In genomic region chr16:75025766-75026165, GRCh38 we compare ENCODE assay signal across 11 cellular contexts. TPM values are rescaled to one million over a fixed set of nuclear protein-coding genes. Genes with fewer than 3 reads are reported as not detected.
DNase-seq lines count a peak whose midpoint lies in the region; ATAC-seq and TF ChIP-seq lines count a peak whose summit lies in the region.
"Had no signal": no experiment of that assay in that cellular context is flagged by ENCODE, and none has a peak within 500 bp of the region (broad histone marks: within the 10 kb centered on the region; RNA-seq: fewer than 3 reads in every experiment).

No MANE protein-coding gene starts in this region.

- CTCF ChIA-PET in CD4-positive, alpha-beta T cell (lab: Charles Lee): interaction anchor here (0.6 to 1.4 kb wide), 2 partner anchors 18 to 85 kb away, joined by 3 to 4 read pairs; no protein-coding TSS in a partner anchor
- CTCF ChIA-PET in Panc1 (lab: Charles Lee): interaction anchor here (0.6 kb wide), 2 partner anchors 41 to 85 kb away, joined by 3 to 17 read pairs; partner anchors contain the start of gene WDR59

- H3K27me3 Mint-ChIP-seq in CD4-positive, alpha-beta T cell: no peaks in the 10 kb centered on the region
- no peaks in the 10 kb centered on the region for H3K27me3 Mint-ChIP-seq in progenitor cell of endocrine pancreas
- H3K27me3 Mint-ChIP-seq: activated CD4-positive, alpha-beta T cell treated with anti-CD3 and anti-CD28 coated beads, Interleukin-2, amount 10 ng/mL, durations not matched to agents 7 days and 5 days had no signal

- no peak overlapping the region for H3K27ac ChIP-seq in CD4-positive, alpha-beta T cell (ENCODE audit: low read depth, low read length)
- H3K27ac ChIP-seq in Panc1 (ENCODE audit: low read length) (peak overlapping the region; percentile 90), esophagus squamous epithelium (peak overlapping the region; percentile 44 to 89 (median 76))
- H3K27ac ChIP-seq: C4-2B had no signal

- in situ Hi-C loops in Panc1 (cut with HindIII; ENCODE audit: low pct_unique_long_range_greater_than_20kb, low sequenced_read_pairs): no loop called here

- no peak for DNase-seq in CD4-positive, alpha-beta T cell
- DNase-seq in Panc1 (ENCODE audit: low read depth, low spot score): no peak
- no peak for DNase-seq in esophagus squamous epithelium (lab: John Stamatoyannopoulos, UW)
- DNase-seq in progenitor cell of endocrine pancreas (ENCODE audit: low spot score, unreplicated experiment): no peak
- DNase-seq in NOMO-1 (lab: John Stamatoyannopoulos, UW; ENCODE audit: unreplicated experiment in 2 of 2): no peak
- DNase-seq in GM19238 (ENCODE audit: insufficient read length, low spot score): no peak
- DNase-seq in COR-L47 (lab: John Stamatoyannopoulos, UW): no peak
- DNase-seq in SKM-1 (lab: John Stamatoyannopoulos, UW; ENCODE audit: unreplicated experiment): no peak
- DNase-seq: activated CD4-positive, alpha-beta T cell treated with anti-CD3 and anti-CD28 coated beads, Interleukin-2, amount 10 ng/mL, durations not matched to agents 7 days and 5 days; activated naive CD4-positive, alpha-beta T cell treated with Interleukin-2 at 50 U/mL for 16 hours had no signal

- H3K4me3 Mint-ChIP-seq in CD4-positive, alpha-beta T cell: no peak overlapping the region
- H3K4me3 Mint-ChIP-seq in progenitor cell of endocrine pancreas (ENCODE audit: low read depth): no peak overlapping the region
- H3K4me3 Mint-ChIP-seq: activated CD4-positive, alpha-beta T cell treated with anti-CD3 and anti-CD28 coated beads, Interleukin-2, amount 10 ng/mL, durations not matched to agents 7 days and 5 days had no signal

- H3K4me3 ChIP-seq in Panc1 (ENCODE audit: low read depth in 2 of 2, low read length in 2 of 2) (peak overlapping the region in 1 of 2 experiments; percentile 23; a peak in 1 of 4 replicates), esophagus squamous epithelium (no peak overlapping the region)

- H3K9me3 Mint-ChIP-seq in CD4-positive, alpha-beta T cell: peaks cover 3% of the 10 kb centered on the region
- peaks cover 14% of the 10 kb centered on the region for H3K9me3 Mint-ChIP-seq in progenitor cell of endocrine pancreas (ENCODE audit: low read depth)

- H3K27me3 ChIP-seq in CD4-positive, alpha-beta T cell (ENCODE audit: control insufficient read depth, insufficient read depth, low read length): no peaks in the 10 kb centered on the region
- H3K27me3 ChIP-seq in Panc1 (ENCODE audit: control insufficient read depth, insufficient read depth, low read length) (no peaks in the 10 kb centered on the region), esophagus squamous epithelium (no peaks in the 10 kb centered on the region)

- no peaks in the 10 kb centered on the region for H3K36me3 ChIP-seq in Panc1 (ENCODE audit: control insufficient read depth, insufficient read depth, low read length)
- H3K36me3 ChIP-seq in esophagus squamous epithelium: peaks cover 0 to 7% (median 0%) of the 10 kb centered on the region in 3 donors

- TF ChIP-seq POLR2A in esophagus squamous epithelium (IDR thresholded peaks at IDR 0.05): no peak

- peaks cover 31% of the 10 kb centered on the region for H3K4me1 Mint-ChIP-seq in CD4-positive, alpha-beta T cell (ENCODE audit: low read depth)
- peaks cover 1% of the 10 kb centered on the region for H3K4me1 Mint-ChIP-seq in progenitor cell of endocrine pancreas (ENCODE audit: low read depth)

- POLR2A ChIA-PET in CD4-positive, alpha-beta T cell (lab: Charles Lee): no interaction called here
- POLR2A ChIA-PET in Panc1 (lab: Charles Lee): no interaction called here

- ATAC-seq in CD4-positive, alpha-beta T cell (ENCODE audit: poor library complexity): no peak
- ATAC-seq in Panc1: peak; percentile 76

- peaks cover 13% of the 10 kb centered on the region for H3K36me3 Mint-ChIP-seq in CD4-positive, alpha-beta T cell (ENCODE audit: low read depth)
- H3K36me3 Mint-ChIP-seq in progenitor cell of endocrine pancreas (ENCODE audit: insufficient read depth): peaks cover 20% of the 10 kb centered on the region

- peaks cover 8% of the 10 kb centered on the region for H3K9me3 ChIP-seq in CD4-positive, alpha-beta T cell (ENCODE audit: control insufficient read depth, low read length)
- H3K9me3 ChIP-seq in Panc1 (ENCODE audit: control insufficient read depth, insufficient read depth, low read depth, low read length) (peaks cover 6% of the 10 kb centered on the region; the same call in 1 of the 2 replicates), esophagus squamous epithelium (peaks cover 0 to 8% (median 7%) of the 10 kb centered on the region in 3 donors)

- 22 to 41% methylated on average over 3 of the region's 3 CpGs for WGBS in esophagus squamous epithelium, 2 donors

- TF ChIP-seq CTCF in CD4-positive, alpha-beta T cell (IDR thresholded peaks at IDR 0.05): no peak
- TF ChIP-seq CTCF in Panc1 (IDR thresholded peaks at IDR 0.05) (no peak), esophagus squamous epithelium (IDR thresholded peaks at IDR 0.05) (no peak), progenitor cell of endocrine pancreas (IDR thresholded peaks at IDR 0.05; ENCODE audit: unreplicated experiment) (no peak)

- H3K4me1 ChIP-seq in Panc1 (ENCODE audit: control insufficient read depth, insufficient read depth, low read length): peaks cover 40% of the 10 kb centered on the region
- H3K4me1 ChIP-seq in esophagus squamous epithelium: peaks cover 0 to 39% (median 8%) of the 10 kb centered on the region in 3 donors

- intact Hi-C loops in CD4-positive, alpha-beta T cell (cut with DNase I, micrococcal nuclease): no loop called here
- intact Hi-C loops in Panc1 (cut with micrococcal nuclease; ENCODE audit: unreplicated experiment): no loop called here
- intact Hi-C loops in esophagus squamous epithelium (cut with DNase I): no loop called here

- H3K27ac Mint-ChIP-seq in CD4-positive, alpha-beta T cell: peak overlapping the region; percentile 61
- peak overlapping the region; percentile 14 for H3K27ac Mint-ChIP-seq in progenitor cell of endocrine pancreas
- H3K27ac Mint-ChIP-seq: activated CD4-positive, alpha-beta T cell treated with anti-CD3 and anti-CD28 coated beads, Interleukin-2, amount 10 ng/mL, durations not matched to agents 7 days and 5 days had no signal

- BruUV-seq in Panc1 (replicated peaks; lab: Mats Ljungman, UMichigan): no TSS peak

RNA-seq across cellular contexts. Expression of gene ZNRF1, which starts 26.9 kb away (rescaled TPM):
- total RNA-seq in CD4-positive, alpha-beta T cell: 1 to 10 TPM; 2.8 to 4.0 TPM
- total RNA-seq in Panc1 (2021; ENCODE audit: unreplicated experiment): 52.3 TPM
- polyA plus RNA-seq in Panc1 (2012; ENCODE audit: insufficient read length): 31.5 TPM
- total RNA-seq in esophagus squamous epithelium: 10 to 100 TPM; 28.0 to 67.4 (median 33.5) TPM
- total RNA-seq in progenitor cell of endocrine pancreas: 66.1 and 71.6 TPM in 2 replicates

RNA-seq across cellular contexts. Expression of gene WDR59, which starts 40.8 kb away (rescaled TPM):
- total RNA-seq in CD4-positive, alpha-beta T cell: 10 to 100 TPM; 60.2 to 67.2 TPM
- total RNA-seq in Panc1 (2021; ENCODE audit: unreplicated experiment): 58.7 TPM
- polyA plus RNA-seq in Panc1 (2012; ENCODE audit: insufficient read length): 42.7 TPM
- 10 to 100 TPM in 3 of 4 donors, 1 to 10 TPM in 1; 9.8 to 25.1 (median 22.2) TPM for total RNA-seq in esophagus squamous epithelium
- total RNA-seq in progenitor cell of endocrine pancreas: 150 and 154 TPM in 2 replicates

Comparison
In these comparisons a context has a peak if more than half of its experiments do, and no peak if none do; other contexts are left out.
1. RNA of gene ZNRF1, which starts 26.9 kb away (total RNA-seq): 66.1 to 71.6 TPM in progenitor cell of endocrine pancreas, 52.3 TPM in Panc1 (single experiment) and 28.0 to 67.4 TPM in esophagus squamous epithelium; 2.8 to 4.0 TPM in CD4-positive, alpha-beta T cell; every median in the first group is over 4 times any median in the second.